ENCODE assay signal across 11 cellular contexts in genomic region chr6:31560697-31561058, GRCh38. TPM values are rescaled to one million over a fixed set of nuclear protein-coding genes. Genes with fewer than 3 reads are reported as not detected.
DNase-seq lines count a peak whose midpoint lies in the region; ATAC-seq and TF ChIP-seq lines count a peak whose summit lies in the region.
"Had no signal": no experiment of that assay in that cellular context is flagged by ENCODE, and none has a peak within 500 bp of the region (broad histone marks: within the 10 kb centered on the region; RNA-seq: fewer than 3 reads in every experiment).

No MANE protein-coding gene starts in this region.

- H3K27ac Mint-ChIP-seq in activated CD4-positive, alpha-beta T cell treated with anti-CD3 and anti-CD28 coated beads for 36 hours: peak overlapping the region; percentile 92
- H3K27ac Mint-ChIP-seq in endodermal cell: no peak overlapping the region

- H3K27ac ChIP-seq in Peyer's patch (peak overlapping the region; percentile 29 to 77 (median 46)), endodermal cell (ENCODE audit: low read depth, low read length) (peak overlapping the region; percentile 2), spleen (peak overlapping the region; percentile 75 to 92 (median 90))

- peak overlapping the region; percentile 66 for H3K4me3 Mint-ChIP-seq in activated CD4-positive, alpha-beta T cell treated with anti-CD3 and anti-CD28 coated beads for 36 hours
- H3K4me3 Mint-ChIP-seq in endodermal cell: no peak overlapping the region

- CTCF ChIA-PET in activated CD4-positive, alpha-beta T cell treated with anti-CD3 and anti-CD28 coated beads for 36 hours (lab: Charles Lee): interaction anchor here (0.6 to 7.2 kb wide), 10 partner anchors 14 to 302 kb away, joined by 3 to 101 read pairs (median 4); partner anchors contain the start of genes LST1, NCR3, NEU1 and TNF

- POLR2A ChIA-PET in activated CD4-positive, alpha-beta T cell treated with anti-CD3 and anti-CD28 coated beads for 36 hours (lab: Charles Lee): interaction anchor here (2.2 to 4.3 kb wide), 2 partner anchors 7 to 16 kb away, joined by 18 to 43 read pairs; partner anchors contain the start of gene TNF

- ATAC-seq in activated CD4-positive, alpha-beta T cell treated with anti-CD3 and anti-CD28 coated beads for 36 hours: no peak
- ATAC-seq in HG02870 (IDR thresholded peaks at IDR 0.05; ENCODE audit: unreplicated experiment): no peak

- H3K27me3 ChIP-seq in Peyer's patch: no peaks in the 10 kb centered on the region
- no peaks in the 10 kb centered on the region for H3K27me3 ChIP-seq in endodermal cell (ENCODE audit: control insufficient read depth, insufficient read depth, low read length, poor library complexity, severe bottlenecking)
- no peaks in the 10 kb centered on the region for H3K27me3 ChIP-seq in spleen (replicated peaks in 1 of 7)
- H3K27me3 ChIP-seq: MG63 had no signal

- H3K4me1 Mint-ChIP-seq in activated CD4-positive, alpha-beta T cell treated with anti-CD3 and anti-CD28 coated beads for 36 hours: peaks cover 85% of the 10 kb centered on the region
- H3K4me1 Mint-ChIP-seq in endodermal cell: no peaks in the 10 kb centered on the region

- no peak for DNase-seq in activated CD4-positive, alpha-beta T cell treated with anti-CD3 and anti-CD28 coated beads for 36 hours
- no peak for DNase-seq in activated CD4-positive, alpha-beta T cell treated with anti-CD3 and anti-CD28 coated beads for 4 hours
- DNase-seq in Peyer's patch (no peak), endodermal cell (no peak), spleen (no peak), NCI-H748 treated with DMSO at 0.1 percent for 48 hours (lab: John Stamatoyannopoulos, UW) (no peak), NCI-H1417 treated with DMSO at 0.1 percent for 48 hours (lab: John Stamatoyannopoulos, UW) (no peak)

- TF ChIP-seq CTCF in Peyer's patch (IDR thresholded peaks at IDR 0.05): no peak
- TF ChIP-seq CTCF in endodermal cell (conservative IDR thresholded peaks at IDR 0.05): no peak
- no peak for TF ChIP-seq CTCF in spleen (IDR thresholded peaks at IDR 0.05 in 8 of 11, conservative IDR thresholded peaks at IDR 0.05 in 3 of 11)

- peaks cover 0 to 31% (median 0%) of the 10 kb centered on the region in 3 donors for H3K36me3 ChIP-seq in Peyer's patch
- H3K36me3 ChIP-seq in endodermal cell (ENCODE audit: control insufficient read depth, insufficient read depth, low read length): peaks cover 19% of the 10 kb centered on the region
- peaks cover 0 to 20% (median 0%) of the 10 kb centered on the region in 6 donors for H3K36me3 ChIP-seq in spleen

- H3K9ac ChIP-seq in endodermal cell (ENCODE audit: extremely low read depth, low read length, poor library complexity, severe bottlenecking): no peak overlapping the region

- H3K4me3 ChIP-seq in Peyer's patch (no peak overlapping the region), endodermal cell (ENCODE audit: low read length) (no peak overlapping the region), spleen (peak overlapping the region in 2 of 8 donors; percentile 26 to 64)
- H3K4me3 ChIP-seq: MG63 had no signal

- H3K9me3 ChIP-seq in Peyer's patch (no peaks in the 10 kb centered on the region), endodermal cell (ENCODE audit: control insufficient read depth, low read length) (no peaks in the 10 kb centered on the region), spleen (no peaks in the 10 kb centered on the region)
- H3K9me3 ChIP-seq: MG63 had no signal

- no peaks in the 10 kb centered on the region for H3K9me3 Mint-ChIP-seq in activated CD4-positive, alpha-beta T cell treated with anti-CD3 and anti-CD28 coated beads for 36 hours (ENCODE audit: low read depth)
- no peaks in the 10 kb centered on the region for H3K9me3 Mint-ChIP-seq in endodermal cell

- intact Hi-C loops in activated CD4-positive, alpha-beta T cell treated with anti-CD3 and anti-CD28 coated beads for 36 hours (cut with DNase I, micrococcal nuclease): loop anchor here (1.0 kb wide), 2 partner anchors 8 to 15 kb away; partner anchors contain the start of gene TNF (in 1 of the 2)
- intact Hi-C loops in spleen (cut with DNase I; ENCODE audit: low total_unique reads): no loop called here

- TF ChIP-seq POLR2A in Peyer's patch (IDR thresholded peaks at IDR 0.05) (no peak), spleen (IDR thresholded peaks at IDR 0.05) (no peak)

- peaks cover 50% of the 10 kb centered on the region for H3K36me3 Mint-ChIP-seq in activated CD4-positive, alpha-beta T cell treated with anti-CD3 and anti-CD28 coated beads for 36 hours (ENCODE audit: low read depth)
- peaks cover 13% of the 10 kb centered on the region for H3K36me3 Mint-ChIP-seq in endodermal cell (ENCODE audit: low read depth)

- peaks cover 3% of the 10 kb centered on the region for H3K27me3 Mint-ChIP-seq in activated CD4-positive, alpha-beta T cell treated with anti-CD3 and anti-CD28 coated beads for 36 hours
- H3K27me3 Mint-ChIP-seq in endodermal cell (ENCODE audit: insufficient read depth): no peaks in the 10 kb centered on the region

- peaks cover 0 to 42% (median 30%) of the 10 kb centered on the region in 4 donors for H3K4me1 ChIP-seq in Peyer's patch
- no peaks in the 10 kb centered on the region for H3K4me1 ChIP-seq in endodermal cell (ENCODE audit: control insufficient read depth, insufficient read depth, low read length)
- H3K4me1 ChIP-seq in spleen: peaks cover 75 to 100% (median 83%) of the 10 kb centered on the region in 6 donors

RNA-seq across cellular contexts. Expression of gene LTA, which starts 11.4 kb away (rescaled TPM):
- total RNA-seq in activated CD4-positive, alpha-beta T cell treated with anti-CD3 and anti-CD28 coated beads for 36 hours: 100 to 1,000 TPM; 396 to 570 TPM
- total RNA-seq in Peyer's patch (not detected), endodermal cell (not detected), spleen (10 to 100 TPM in 1 of 7 donors, 1 to 10 TPM in 6; 2.4 to 14.4 (median 5.1) TPM)
- polyA plus RNA-seq in endodermal cell (2013, experiment 1 of 2): 0.21 TPM
- not detected for polyA plus RNA-seq in endodermal cell (2013, experiment 2 of 2)
- 1 to 10 TPM; 6.8 to 9.2 (median 7.3) TPM for polyA plus RNA-seq in spleen
- total RNA-seq: epithelial cell of proximal tubule, RPMI7951 had no signal

RNA-seq across cellular contexts. Expression of gene NFKBIL1, which starts 13.3 kb away (rescaled TPM):
- total RNA-seq in activated CD4-positive, alpha-beta T cell treated with anti-CD3 and anti-CD28 coated beads for 36 hours: 10 to 100 TPM; 18.1 to 19.0 TPM
- total RNA-seq in Peyer's patch (10 to 100 TPM; 20.0 to 34.5 (median 30.1) TPM), endodermal cell (10 to 100 TPM; 17.4 to 26.3 TPM), spleen (10 to 100 TPM; 11.0 to 36.3 (median 19.4) TPM)
- 26.5 TPM for polyA plus RNA-seq in endodermal cell (2013, experiment 1 of 2)
- 22.9 TPM for polyA plus RNA-seq in endodermal cell (2013, experiment 2 of 2)
- polyA plus RNA-seq in spleen: 10 to 100 TPM; 16.9 to 24.2 (median 19.3) TPM

RNA-seq across cellular contexts. Expression of gene ATP6V1G2, which starts 14.3 kb away (rescaled TPM):
- total RNA-seq in activated CD4-positive, alpha-beta T cell treated with anti-CD3 and anti-CD28 coated beads for 36 hours: 1 to 10 TPM; 1.9 to 2.1 TPM
- not detected for total RNA-seq in Peyer's patch
- total RNA-seq in endodermal cell: 1 to 10 TPM; 1.7 to 2.1 TPM
- 11.8 TPM for polyA plus RNA-seq in endodermal cell (2013, experiment 1 of 2)
- 12.1 TPM for polyA plus RNA-seq in endodermal cell (2013, experiment 2 of 2)
- total RNA-seq in spleen: 1 to 10 TPM; 2.0 to 3.7 (median 2.7) TPM
- 1 to 10 TPM; 1.9 to 2.7 (median 2.2) TPM for polyA plus RNA-seq in spleen

RNA-seq across cellular contexts. Expression of gene TNF, which starts 14.7 kb away (rescaled TPM):
- total RNA-seq in activated CD4-positive, alpha-beta T cell treated with anti-CD3 and anti-CD28 coated beads for 36 hours: 10 to 100 TPM; 82.3 to 93.3 TPM
- total RNA-seq in Peyer's patch: 1 to 10 TPM in 1 of 4 donors, under 1 TPM in 1, not detected in 2; 0.67 to 3.4 TPM
- total RNA-seq in endodermal cell: not detected
- polyA plus RNA-seq in endodermal cell (2013, experiment 1 of 2): not detected
- polyA plus RNA-seq in endodermal cell (2013, experiment 2 of 2): not detected
- total RNA-seq in spleen: 10 to 100 TPM in 5 of 7 donors, 1 to 10 TPM in 2; 6.5 to 18.3 (median 11.6) TPM
- polyA plus RNA-seq in spleen: 10 to 100 TPM in 2 of 3 donors, 1 to 10 TPM in 1; 5.5 to 17.3 (median 13.3) TPM

RNA-seq across cellular contexts. Expression of gene DDX39B, which starts 18.9 kb away (rescaled TPM):
- total RNA-seq in activated CD4-positive, alpha-beta T cell treated with anti-CD3 and anti-CD28 coated beads for 36 hours: 100 to 1,000 TPM; 517 to 569 TPM
- total RNA-seq in Peyer's patch: 1,000 to 10,000 TPM in 1 of 4 donors, 100 to 1,000 TPM in 3; 161 to 1,087 (median 280) TPM
- 100 to 1,000 TPM; 572 to 654 TPM for total RNA-seq in endodermal cell
- polyA plus RNA-seq in endodermal cell (2013, experiment 1 of 2): 685 TPM
- 576 TPM for polyA plus RNA-seq in endodermal cell (2013, experiment 2 of 2)
- 100 to 1,000 TPM; 291 to 417 (median 354) TPM for total RNA-seq in spleen
- polyA plus RNA-seq in spleen: 100 to 1,000 TPM; 316 to 768 (median 493) TPM

Comparison
In these comparisons a context has a peak if more than half of its experiments do, and no peak if none do; other contexts are left out.
1. H3K27ac ChIP-seq: peak in every context shown above with its lines; median percentile 90 in spleen; 46 in Peyer's patch; 2 in endodermal cell.
2. RNA of gene LTA, which starts 11.4 kb away (total RNA-seq): 396 to 570 TPM in activated CD4-positive, alpha-beta T cell treated with anti-CD3 and anti-CD28 coated beads for 36 hours; 2.4 to 14.4 TPM in spleen, not detected in Peyer's patch and not detected in endodermal cell; every median in the first group is over 10 times any median in the second.